9 cellular contexts compared by ENCODE assay signal in the genomic region with DNA sequence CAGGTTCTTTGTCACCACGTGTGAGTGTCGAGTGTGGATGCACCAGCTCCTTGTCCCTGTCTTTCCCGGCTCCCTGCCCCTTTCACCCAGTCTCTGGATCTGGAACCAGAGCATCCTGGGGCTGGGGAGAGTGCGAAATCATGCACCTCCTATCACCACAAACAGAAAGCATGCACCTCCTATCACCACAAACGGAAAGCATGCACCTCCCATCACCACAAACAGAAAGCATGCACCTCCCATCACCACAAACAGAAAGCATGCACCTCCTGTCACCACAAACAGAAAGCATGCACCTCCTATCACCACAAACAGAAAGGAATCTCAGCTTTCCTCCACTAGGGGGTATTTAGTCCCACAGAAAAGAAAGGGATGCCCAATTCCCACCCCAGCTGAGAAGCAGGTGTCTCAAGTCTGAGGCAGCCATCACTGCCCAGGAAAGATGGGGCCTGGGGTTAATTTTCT. TPM values are rescaled to one million over a fixed set of nuclear protein-coding genes. Genes with fewer than 3 reads are reported as not detected.
DNase-seq lines count a peak whose midpoint lies in the region; TF ChIP-seq lines count a peak whose summit lies in the region.
"Had no signal": no experiment of that assay in that cellular context is flagged by ENCODE, and none has a peak within 500 bp of the region (broad histone marks: within the 10 kb centered on the region; RNA-seq: fewer than 3 reads in every experiment).

No MANE protein-coding gene starts in this region.

- H3K9ac ChIP-seq in SK-N-SH = no peak overlapping the region

- H3K36me3 ChIP-seq in SK-N-SH (replicated peaks in 1 of 2; ENCODE audit: control insufficient read depth in 1 of 2, insufficient read depth in 2 of 2, low read length in 1 of 2) = peaks cover under 1 to 1% of the 10 kb centered on the region in 2 experiments

- DNase-seq in CMK (ENCODE audit: low read depth) = peak; percentile 63
- DNase-seq in HCEC 1CT = peak; percentile 17
- peak; percentile 56 for DNase-seq in SK-N-SH
- DNase-seq in fibroblast of villous mesenchyme (ENCODE audit: low read depth) = no peak
- no peak for DNase-seq in Calu3
- no peak for DNase-seq in midbrain (lab: John Stamatoyannopoulos, UW)
- DNase-seq in MV-4-11 (lab: John Stamatoyannopoulos, UW) = no peak
- DNase-seq in stimulated activated CD4-positive, alpha-beta T cell treated with anti-CD3 and anti-CD28 coated beads, Interleukin-4, amount 100 ng/mL, for 4 hours = no peak
- DNase-seq: effector CD8-positive, alpha-beta T cell had no signal

- TF ChIP-seq RAD21 in SK-N-SH (IDR thresholded peaks at IDR 0.05; ENCODE audit: low read length) = peak; percentile 40

- no peaks in the 10 kb centered on the region for H3K9me2 ChIP-seq in SK-N-SH

- H3K9me3 Mint-ChIP-seq in Calu3 (ENCODE audit: low read depth, unreplicated experiment) = no peaks in the 10 kb centered on the region

- TF ChIP-seq EP300 in SK-N-SH (IDR thresholded peaks at IDR 0.05; ENCODE audit: borderline replicate concordance in 1 of 2, low read depth in 1 of 2, low read length in 1 of 2) = no peak

- H3K4me3 ChIP-seq in SK-N-SH (ENCODE audit: low read depth in 2 of 2, low read length in 1 of 2) (no peak overlapping the region; a peak in 1 of 4 replicates), fibroblast of villous mesenchyme (ENCODE audit: low read depth, low read length) (no peak overlapping the region)

- BruUV-seq in Calu3 (replicated peaks; lab: Mats Ljungman, UMichigan) = no TSS peak

- H3K4me2 ChIP-seq in SK-N-SH = no peak overlapping the region

- 31% methylated on average over 5 of the region's 5 CpGs for WGBS in SK-N-SH (ENCODE audit: low lambda C conversion rate)

- H4K20me1 ChIP-seq in SK-N-SH (ENCODE audit: insufficient read depth) = no peaks in the 10 kb centered on the region

- no peak overlapping the region for H3K27ac Mint-ChIP-seq in Calu3 (ENCODE audit: unreplicated experiment)

- TF ChIP-seq CTCF in SK-N-SH (IDR thresholded peaks at IDR 0.05) (peak; percentile 28; the same call in 1 of the 2 replicates), fibroblast of villous mesenchyme (IDR thresholded peaks at IDR 0.05; ENCODE audit: insufficient read depth, low read depth, low read length) (peak; percentile 28), Calu3 (IDR thresholded peaks at IDR 0.05; ENCODE audit: unreplicated experiment) (no peak)

- H3K9me3 ChIP-seq in SK-N-SH = no peaks in the 10 kb centered on the region

- H3K79me2 ChIP-seq in SK-N-SH (ENCODE audit: insufficient read depth) = no peaks in the 10 kb centered on the region

- H3K4me1 ChIP-seq in SK-N-SH (ENCODE audit: control insufficient read depth in 1 of 2, insufficient read depth in 2 of 2, low read depth in 1 of 2, low read length in 1 of 2) = no peaks in the 10 kb centered on the region; a peak in 1 of 4 replicates

- CTCF ChIA-PET in SK-N-SH (lab: Yijun Ruan, JAX) (interaction anchor here (0.8 to 1.3 kb wide), 6 partner anchors 8 to 89 kb away, joined by 3 to 5 read pairs (median 3); no protein-coding TSS in a partner anchor), Calu3 (lab: Charles Lee) (no interaction called here)

- no peaks in the 10 kb centered on the region for H3K36me3 Mint-ChIP-seq in Calu3 (ENCODE audit: insufficient read depth, unreplicated experiment)

- intact Hi-C loops in Calu3 (cut with micrococcal nuclease; ENCODE audit: unreplicated experiment) = no loop called here

- POLR2A ChIA-PET in SK-N-SH (lab: Yijun Ruan, JAX) = no interaction called here

- H2AFZ ChIP-seq in SK-N-SH (ENCODE audit: low read depth) = no peak overlapping the region

- H3F3A ChIP-seq in SK-N-SH (replicated peaks; ENCODE audit: insufficient read depth) = no peaks in the 10 kb centered on the region

- peaks cover 35% of the 10 kb centered on the region for H3K4me1 Mint-ChIP-seq in Calu3 (ENCODE audit: low read depth, unreplicated experiment)

- no peak overlapping the region for H3K27ac ChIP-seq in SK-N-SH (ENCODE audit: low read depth in 2 of 2, low read length in 1 of 2)

- H3K4me3 Mint-ChIP-seq in Calu3 (ENCODE audit: low read depth, unreplicated experiment) = no peak overlapping the region

- peaks cover 57% of the 10 kb centered on the region for H3K27me3 Mint-ChIP-seq in Calu3 (ENCODE audit: unreplicated experiment)

- peaks cover 23% of the 10 kb centered on the region for H3K27me3 ChIP-seq in SK-N-SH (ENCODE audit: insufficient read depth)

TF ChIP-seq in SK-N-SH, 30 proteins besides CTCF, POLR2A, EP300 and RAD21:
- TF ChIP-seq IRF3 (IDR thresholded peaks at IDR 0.05; ENCODE audit: low read depth, low read length) = no peak
- TF ChIP-seq MXI1 (IDR thresholded peaks at IDR 0.05; ENCODE audit: low read depth, low read length) = 0 out of 2 replicates have a peak, but pooled peaks have one; percentile 36

RNA-seq across cellular contexts. Expression of gene GLB1L3, which starts 5.9 kb away (rescaled TPM):
- polyA plus RNA-seq in SK-N-SH (2012; rRNA removed) = 0.10 TPM in 1 of 2 replicates, not detected in the other
- 0.03 TPM in 1 of 2 replicates, not detected in the other for polyA plus RNA-seq in SK-N-SH (2012; cell fraction: cytosol; rRNA removed)
- 0.05 and 0.11 TPM in 2 replicates for polyA plus RNA-seq in SK-N-SH (2012; cell fraction: nucleus; rRNA removed)
- total RNA-seq in fibroblast of villous mesenchyme (not detected in 2 replicates), Calu3 (2022) (not detected in 2 replicates)

RNA-seq across cellular contexts. Expression of gene ACAD8, which starts 16.9 kb away (rescaled TPM):
- polyA plus RNA-seq in SK-N-SH (2012; rRNA removed) = 29.8 and 39.8 TPM in 2 replicates
- 20.8 and 23.6 TPM in 2 replicates for polyA plus RNA-seq in SK-N-SH (2012; cell fraction: cytosol; rRNA removed)
- 64.9 and 101 TPM in 2 replicates for polyA plus RNA-seq in SK-N-SH (2012; cell fraction: nucleus; rRNA removed)
- total RNA-seq in fibroblast of villous mesenchyme (14.5 and 16.4 TPM in 2 replicates), Calu3 (2022) (21.0 and 21.1 TPM in 2 replicates)

RNA-seq across cellular contexts. Expression of gene THYN1, which starts 17.1 kb away (rescaled TPM):
- polyA plus RNA-seq in SK-N-SH (2012; rRNA removed) = 61.8 and 67.0 TPM in 2 replicates
- 66.8 and 70.4 TPM in 2 replicates for polyA plus RNA-seq in SK-N-SH (2012; cell fraction: cytosol; rRNA removed)
- 53.2 and 70.4 TPM in 2 replicates for polyA plus RNA-seq in SK-N-SH (2012; cell fraction: nucleus; rRNA removed)
- total RNA-seq in fibroblast of villous mesenchyme (50.3 and 58.3 TPM in 2 replicates), Calu3 (2022) (26.0 and 27.2 TPM in 2 replicates)

RNA-seq across cellular contexts. Expression of gene VPS26B, which starts 45.8 kb away (rescaled TPM):
- polyA plus RNA-seq in SK-N-SH (2012; rRNA removed) = 53.0 and 56.0 TPM in 2 replicates
- polyA plus RNA-seq in SK-N-SH (2012; cell fraction: cytosol; rRNA removed) = 32.6 and 46.3 TPM in 2 replicates
- polyA plus RNA-seq in SK-N-SH (2012; cell fraction: nucleus; rRNA removed) = 100 and 128 TPM in 2 replicates
- total RNA-seq in fibroblast of villous mesenchyme = 41.5 and 42.2 TPM in 2 replicates
- 33.1 and 34.6 TPM in 2 replicates for total RNA-seq in Calu3 (2022)

RNA-seq across cellular contexts. Expression of gene NCAPD3, which starts 46.5 kb away (rescaled TPM):
- polyA plus RNA-seq in SK-N-SH (2012; rRNA removed) = 19.5 and 22.0 TPM in 2 replicates
- polyA plus RNA-seq in SK-N-SH (2012; cell fraction: cytosol; rRNA removed) = 13.2 and 17.6 TPM in 2 replicates
- 36.6 and 38.4 TPM in 2 replicates for polyA plus RNA-seq in SK-N-SH (2012; cell fraction: nucleus; rRNA removed)
- total RNA-seq in fibroblast of villous mesenchyme (15.5 and 21.2 TPM in 2 replicates), Calu3 (2022) (69.4 and 78.2 TPM in 2 replicates)

Comparison
In these comparisons a context has a peak if more than half of its experiments do, and no peak if none do; other contexts are left out.
1. DNase-seq: peak in CMK (single experiment), HCEC 1CT (single experiment) and SK-N-SH (single experiment); none in fibroblast of villous mesenchyme (single experiment), Calu3 (single experiment), midbrain (single experiment), MV-4-11 (single experiment) and stimulated activated CD4-positive, alpha-beta T cell treated with anti-CD3 and anti-CD28 coated beads, Interleukin-4, amount 100 ng/mL, for 4 hours (0 of 2).